ENCODE assay signal across 7 cellular contexts in genomic region chr7:65561786-65562372, GRCh38.
DNase-seq lines count a peak whose midpoint lies in the region; ATAC-seq and TF ChIP-seq lines count a peak whose summit lies in the region.
"Not testable (repeated sequence)": the region's sequence is repeated elsewhere in the genome, so short reads cannot be mapped to it uniquely, and the experiment has no call there.

No MANE protein-coding gene starts in this region.

- H3K4me3 ChIP-seq in PC-3 (ENCODE audit: low read length); spleen; upper lobe of right lung: not testable (repeated sequence)

- H3K4me3 Mint-ChIP-seq in WTC11, result not testable (repeated sequence)

- not testable (repeated sequence) for H3K36me3 ChIP-seq in PC-3 (ENCODE audit: low read depth, low read length); spleen; upper lobe of right lung

- intact Hi-C loops in PC-3 (cut with micrococcal nuclease); cardiac septum (cut with DNase I); left colon (cut with DNase I, micrococcal nuclease); spleen (cut with DNase I; ENCODE audit: low total_unique reads); upper lobe of right lung (cut with DNase I): not testable (repeated sequence)

- not testable (repeated sequence) for H3K27ac ChIP-seq in PC-3 (ENCODE audit: low read length); spleen; upper lobe of right lung

- peak; percentile 9; the same call in 1 of the 2 replicates for ATAC-seq in PC-3
- ATAC-seq in WTC11, result peak; percentile 42
- peak; percentile 77 for ATAC-seq in left colon
- peak; percentile 25 for ATAC-seq in upper lobe of right lung

- H3K4me2 ChIP-seq in PC-3 (ENCODE audit: low read length), result not testable (repeated sequence)

- H3K79me2 ChIP-seq in PC-3 (ENCODE audit: low read length), result not testable (repeated sequence)

- not testable (repeated sequence) for H3K9ac ChIP-seq in PC-3 (ENCODE audit: low read length)

- H3K27me3 ChIP-seq in PC-3 (ENCODE audit: low read length); spleen (replicated peaks in 1 of 7); upper lobe of right lung: not testable (repeated sequence)

- H3K4me1 ChIP-seq in PC-3 (ENCODE audit: insufficient read depth, low read length); spleen; upper lobe of right lung: not testable (repeated sequence)

- not testable (repeated sequence) for H3K4me1 Mint-ChIP-seq in WTC11

- H3F3A ChIP-seq in PC-3 (ENCODE audit: low read length, unreplicated experiment), result not testable (repeated sequence)

- not testable (repeated sequence) for H3K9me2 ChIP-seq in PC-3 (replicated peaks; ENCODE audit: low read length)

- not testable (repeated sequence) for H2AFZ ChIP-seq in PC-3 (ENCODE audit: low read length)

- H3K9me3 Mint-ChIP-seq in WTC11, result not testable (repeated sequence)

- POLR2A ChIA-PET in PC-3 (lab: Charles Lee; ENCODE audit: unreplicated experiment); WTC11 (lab: Charles Lee): not testable (repeated sequence)

- H3K27ac Mint-ChIP-seq in WTC11, result not testable (repeated sequence)

- H3K27me3 Mint-ChIP-seq in WTC11 (ENCODE audit: low read depth), result not testable (repeated sequence)

- TF ChIP-seq POLR2A in spleen (IDR thresholded peaks at IDR 0.05), result not testable (repeated sequence)

- 86 to 98% (median 94%) methylated on average over 5 of the region's 6 CpGs for WGBS in spleen, 5 donors

- not testable (repeated sequence) for TF ChIP-seq CTCF in PC-3 (conservative IDR thresholded peaks at IDR 0.05; ENCODE audit: low read depth, low read length); WTC11 (IDR thresholded peaks at IDR 0.05); spleen (IDR thresholded peaks at IDR 0.05 in 8 of 11, conservative IDR thresholded peaks at IDR 0.05 in 3 of 11); upper lobe of right lung (IDR thresholded peaks at IDR 0.05)

- DNase-seq in PC-3; WTC11 (ENCODE audit: low spot score); upper lobe of right lung: not testable (repeated sequence)
- DNase-seq in cardiac septum (ENCODE audit: low spot score) (peak; percentile 66), left colon (peak in 1 of 2 donors; percentile 2), mesenteric fat pad (ENCODE audit: low spot score) (peak; percentile 53), spleen (peak; percentile 35)

- not testable (repeated sequence) for H3K36me3 Mint-ChIP-seq in WTC11

- not testable (repeated sequence) for H4K20me1 ChIP-seq in PC-3 (ENCODE audit: low read length)

- not testable (repeated sequence) for BruUV-seq in PC-3 (replicated peaks; lab: Mats Ljungman, UMichigan)

- CTCF ChIA-PET in PC-3 (lab: Charles Lee); WTC11 (lab: Charles Lee): not testable (repeated sequence)

- H3K9me3 ChIP-seq in PC-3 (ENCODE audit: low read length); spleen; upper lobe of right lung: not testable (repeated sequence)

Comparison
In these comparisons a context has a peak if more than half of its experiments do, and no peak if none do; other contexts are left out.
1. ATAC-seq: peak in every context shown above with its lines; median percentile 77 in left colon; 42 in WTC11; 25 in upper lobe of right lung; 9 in PC-3.